In genomic region chr2:19879115-19879514, GRCh38 we compare ENCODE assay signal across 18 cellular contexts. TPM values are rescaled to one million over a fixed set of nuclear protein-coding genes. Genes with fewer than 3 reads are reported as not detected.
DNase-seq lines count a peak whose midpoint lies in the region; ATAC-seq and TF ChIP-seq lines count a peak whose summit lies in the region.
"Had no signal": no experiment of that assay in that cellular context is flagged by ENCODE, and none has a peak within 500 bp of the region (broad histone marks: within the 10 kb centered on the region; RNA-seq: fewer than 3 reads in every experiment).

No MANE protein-coding gene starts in this region.

- H3K27me3 ChIP-seq in GM23248 (replicated peaks; ENCODE audit: insufficient read depth): no peaks in the 10 kb centered on the region
- no peaks in the 10 kb centered on the region for H3K27me3 ChIP-seq in sigmoid colon
- no peaks in the 10 kb centered on the region for H3K27me3 ChIP-seq in spleen (replicated peaks in 1 of 7)
- H3K27me3 ChIP-seq: BLaER1 treated with 17β-estradiol and CSF1 and Interleukin-3, amounts not matched to agents 10 nM and 100 nM; Peyer's patch had no signal

- no peaks in the 10 kb centered on the region for H3K36me3 ChIP-seq in GM23248 (ENCODE audit: low read depth)
- H3K36me3 ChIP-seq in sigmoid colon: no peaks in the 10 kb centered on the region
- H3K36me3 ChIP-seq in spleen: peaks cover 0 to 17% (median 0%) of the 10 kb centered on the region in 6 donors
- H3K36me3 ChIP-seq: BLaER1 treated with 17β-estradiol and CSF1 and Interleukin-3, amounts not matched to agents 10 nM and 100 nM; Peyer's patch had no signal

- no peaks in the 10 kb centered on the region for H3K79me2 ChIP-seq in GM23248 (ENCODE audit: insufficient read depth)

- H2AFZ ChIP-seq in GM23248: no peak overlapping the region

- no peak for TF ChIP-seq POLR2A in sigmoid colon (IDR thresholded peaks at IDR 0.05)
- TF ChIP-seq POLR2A in spleen (IDR thresholded peaks at IDR 0.05): no peak

- no peaks in the 10 kb centered on the region for H3K4me1 ChIP-seq in GM23248 (ENCODE audit: insufficient read depth)
- no peaks in the 10 kb centered on the region for H3K4me1 ChIP-seq in sigmoid colon
- H3K4me1 ChIP-seq in spleen: no peaks in the 10 kb centered on the region
- H3K4me1 ChIP-seq: Peyer's patch had no signal

- no peak overlapping the region for H3K4me2 ChIP-seq in GM23248 (ENCODE audit: unreplicated experiment)
- H3K4me2 ChIP-seq: BLaER1 treated with 17β-estradiol and CSF1 and Interleukin-3, amounts not matched to agents 10 nM and 100 nM had no signal

- no peaks in the 10 kb centered on the region for H3K9me2 ChIP-seq in GM23248 (ENCODE audit: insufficient read depth)

- in situ Hi-C loops in GM23248 (cut with MboI): no loop called here

- intact Hi-C loops in sigmoid colon (cut with DNase I): no loop called here
- intact Hi-C loops in spleen (cut with DNase I; ENCODE audit: low total_unique reads): no loop called here

- ATAC-seq in GM19351 (IDR thresholded peaks at IDR 0.05; ENCODE audit: unreplicated experiment): no peak
- no peak for ATAC-seq in HG02588 (IDR thresholded peaks at IDR 0.05; ENCODE audit: unreplicated experiment)

- no peak for TF ChIP-seq EP300 in sigmoid colon (IDR thresholded peaks at IDR 0.05)

- no peak overlapping the region for H3K27ac ChIP-seq in GM23248
- no peak overlapping the region for H3K27ac ChIP-seq in sigmoid colon
- H3K27ac ChIP-seq in spleen: no peak overlapping the region
- H3K27ac ChIP-seq: BLaER1 treated with 17β-estradiol and CSF1 and Interleukin-3, amounts not matched to agents 10 nM and 100 nM; Peyer's patch had no signal

- no peaks in the 10 kb centered on the region for H3K9me3 ChIP-seq in GM23248 (ENCODE audit: low read depth)
- no peaks in the 10 kb centered on the region for H3K9me3 ChIP-seq in sigmoid colon
- H3K9me3 ChIP-seq in spleen: no peaks in the 10 kb centered on the region
- H3K9me3 ChIP-seq: BLaER1 treated with 17β-estradiol and CSF1 and Interleukin-3, amounts not matched to agents 10 nM and 100 nM; Peyer's patch had no signal

- no peaks in the 10 kb centered on the region for H4K20me1 ChIP-seq in GM23248 (ENCODE audit: insufficient read depth)
- H4K20me1 ChIP-seq: BLaER1 treated with 17β-estradiol and CSF1 and Interleukin-3, amounts not matched to agents 10 nM and 100 nM had no signal

- TF ChIP-seq CTCF in sigmoid colon (IDR thresholded peaks at IDR 0.05) (no peak), spleen (IDR thresholded peaks at IDR 0.05 in 8 of 11, conservative IDR thresholded peaks at IDR 0.05 in 3 of 11) (no peak)

- peak; percentile 57 for DNase-seq in GM23248
- DNase-seq in activated CD8-positive, alpha-beta memory T cell treated with anti-CD3 and anti-CD28 coated beads, Interleukin-2, amount 50 U/mL, for 48 hours: peak; percentile 18
- peak; percentile 48 for DNase-seq in hepatic stellate cell (ENCODE audit: low spot score)
- peak; percentile 43 for DNase-seq in sigmoid colon
- DNase-seq in spleen: no peak
- no peak for DNase-seq in HT-29 (ENCODE audit: low spot score)
- DNase-seq: CD8-positive, alpha-beta memory T cell; DMS79; KG1; NCI-H1105 treated with DMSO at 0.1 percent for 48 hours; NCI-H1694; NCI-H2081 treated with DMSO at 0.1 percent for 48 hours; NCI-H446 treated with DMSO at 0.1 percent for 48 hours; NK-92 treated with Interleukin-12 subunit alpha and Interleukin-12 subunit beta, amount 100 ng/mL, for 24 hours had no signal

- H3K4me3 ChIP-seq in GM23248 (no peak overlapping the region), sigmoid colon (no peak overlapping the region), spleen (no peak overlapping the region)
- H3K4me3 ChIP-seq: BLaER1 treated with 17β-estradiol and CSF1 and Interleukin-3, amounts not matched to agents 10 nM and 100 nM; Peyer's patch had no signal

- WGBS in GM23248 (ENCODE audit: low coverage in 1 of 2, low lambda C conversion rate in 2 of 2, missing lambda C conversion rate in 2 of 2), 2 experiments: 72 to 73% methylated on average over 3 of the region's 3 CpGs
- WGBS in sigmoid colon, 2 donors: 76 to 79% methylated on average over 3 of the region's 3 CpGs
- 67 to 100% (median 79%) methylated on average over 3 of the region's 3 CpGs for WGBS in spleen, 5 donors

- H3F3A ChIP-seq in GM23248 (ENCODE audit: insufficient read depth): no peaks in the 10 kb centered on the region

- no peak overlapping the region for H3K9ac ChIP-seq in GM23248
- H3K9ac ChIP-seq: BLaER1 treated with 17β-estradiol and CSF1 and Interleukin-3, amounts not matched to agents 10 nM and 100 nM had no signal

RNA-seq across cellular contexts. Expression of gene TTC32, which starts 22.7 kb away (rescaled TPM):
- 1.5 TPM in 1 of 2 replicates, not detected in the other for total RNA-seq in GM23248 (2014; rRNA removed; shearing (Covaris generic))
- polyA plus RNA-seq in GM23248 (2016; fragmentation: Nextera tagmentation; extraction: Ambion mirVana): 6.4 and 6.8 TPM in 2 replicates
- total RNA-seq in sigmoid colon: 10 to 100 TPM in 3 of 4 donors, 1 to 10 TPM in 1; 7.3 to 20.5 (median 12.8) TPM
- polyA plus RNA-seq in sigmoid colon: 10 to 100 TPM; 11.1 to 21.6 (median 16.2) TPM
- total RNA-seq in spleen: 10 to 100 TPM; 17.7 to 32.8 (median 24.5) TPM
- 10 to 100 TPM; 24.8 to 47.6 (median 32.1) TPM for polyA plus RNA-seq in spleen
- 7.0 and 9.7 TPM in 2 replicates for total RNA-seq in HT-29 (2014; rRNA removed; shearing (Covaris generic))

Comparison
In these comparisons a context has a peak if more than half of its experiments do, and no peak if none do; other contexts are left out.
1. DNase-seq: peak in GM23248 (single experiment), activated CD8-positive, alpha-beta memory T cell treated with anti-CD3 and anti-CD28 coated beads, Interleukin-2, amount 50 U/mL, for 48 hours (single experiment), hepatic stellate cell (single experiment) and sigmoid colon (single experiment); none in spleen (single experiment) and HT-29 (single experiment).